ENCODE assay signal across 14 cellular contexts in the genomic region with DNA sequence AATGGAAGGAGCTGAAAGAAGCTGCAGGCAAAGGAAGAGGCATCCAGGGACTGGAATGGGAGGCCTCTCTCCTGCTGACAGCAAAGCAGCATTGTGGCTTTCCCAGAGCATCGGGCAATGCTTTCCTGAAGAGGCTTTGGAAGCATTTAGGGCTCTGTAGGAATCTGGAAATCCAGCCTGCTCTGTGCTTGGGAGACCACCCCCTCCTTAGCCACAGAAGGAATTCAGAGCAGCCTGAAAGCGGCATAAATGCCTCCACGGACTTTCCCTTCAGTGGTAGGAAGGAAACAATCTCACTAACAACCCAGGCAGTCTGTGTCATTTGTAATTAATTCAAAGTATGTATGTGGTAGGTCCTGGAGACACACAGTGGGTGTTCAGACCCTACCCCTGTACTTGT. TPM values are rescaled to one million over a fixed set of nuclear protein-coding genes. Genes with fewer than 3 reads are reported as not detected.
DNase-seq lines count a peak whose midpoint lies in the region; ATAC-seq and TF ChIP-seq lines count a peak whose summit lies in the region.
"Had no signal": no experiment of that assay in that cellular context is flagged by ENCODE, and none has a peak within 500 bp of the region (broad histone marks: within the 10 kb centered on the region; RNA-seq: fewer than 3 reads in every experiment).

No MANE protein-coding gene starts in this region.

- H3K27me3 Mint-ChIP-seq in brain: peaks cover 4% of the 10 kb centered on the region
- peaks cover 18% of the 10 kb centered on the region for H3K27me3 Mint-ChIP-seq in CD8-positive, alpha-beta T cell (ENCODE audit: low read depth)

- H3K4me3 ChIP-seq in cardiac muscle cell: no peak overlapping the region
- no peak overlapping the region for H3K4me3 ChIP-seq in CD8-positive, alpha-beta T cell (ENCODE audit: low read depth, low read length)
- H3K4me3 ChIP-seq: heart left ventricle, thoracic aorta had no signal

- CTCF ChIA-PET in CD8-positive, alpha-beta T cell (lab: Charles Lee): no interaction called here

- peak; percentile 9 to 58 for DNase-seq in cardiac muscle cell (ENCODE audit: low read depth in 1 of 2, low spot score in 1 of 2)
- no peak for DNase-seq in left cardiac atrium
- DNase-seq in kidney glomerular epithelial cell (lab: John Stamatoyannopoulos, UW): peak; percentile 10
- no peak for DNase-seq in DMS153 treated with DMSO at 0.1 percent for 48 hours (lab: John Stamatoyannopoulos, UW; ENCODE audit: unreplicated experiment)
- no peak for DNase-seq in NCI-H446 (lab: John Stamatoyannopoulos, UW)
- no peak for DNase-seq in CD8-positive, alpha-beta T cell
- DNase-seq in DMS114 treated with DMSO at 0.1 percent for 48 hours (lab: John Stamatoyannopoulos, UW; ENCODE audit: unreplicated experiment): no peak
- DNase-seq: activated CD8-positive, alpha-beta T cell treated with anti-CD3 and anti-CD28 coated beads for 36 hours; heart left ventricle; NCI-H187 treated with DMSO at 0.1 percent for 48 hours; occipital lobe; stimulated activated CD4-positive, alpha-beta T cell treated with anti-CD3 and anti-CD28 coated beads, Interleukin-12 subunit alpha, Interleukin-12 subunit beta, amount 100 ng/mL, for 4 hours had no signal

- no peak for ATAC-seq in left cardiac atrium
- no peak for ATAC-seq in CD8-positive, alpha-beta T cell
- ATAC-seq: activated CD8-positive, alpha-beta T cell treated with anti-CD3 and anti-CD28 coated beads for 36 hours; heart left ventricle had no signal

- POLR2A ChIA-PET in CD8-positive, alpha-beta T cell (lab: Charles Lee): no interaction called here

- H3K27ac Mint-ChIP-seq in brain: peak overlapping the region in 4 of 5 experiments; percentile 39 to 90 (median 72)
- H3K27ac Mint-ChIP-seq in CD8-positive, alpha-beta T cell: no peak overlapping the region
- H3K27ac Mint-ChIP-seq: activated CD8-positive, alpha-beta T cell treated with anti-CD3 and anti-CD28 coated beads for 36 hours had no signal

- TF ChIP-seq CTCF in cardiac muscle cell (IDR thresholded peaks at IDR 0.05; ENCODE audit: low read depth, low read length): no peak
- TF ChIP-seq CTCF in brain (conservative IDR thresholded peaks at IDR 0.05): no peak
- TF ChIP-seq CTCF in CD8-positive, alpha-beta T cell (IDR thresholded peaks at IDR 0.05): no peak

- intact Hi-C loops in left cardiac atrium (cut with DNase I): no loop called here
- intact Hi-C loops in CD8-positive, alpha-beta T cell (cut with DNase I, micrococcal nuclease): no loop called here

- no peak overlapping the region for H3K27ac ChIP-seq in cardiac muscle cell
- no peak overlapping the region for H3K27ac ChIP-seq in CD8-positive, alpha-beta T cell (ENCODE audit: low read depth, low read length)
- H3K27ac ChIP-seq: heart left ventricle, thoracic aorta had no signal

- H3K4me3 Mint-ChIP-seq in brain: peak overlapping the region in 1 of 5 experiments; percentile 38
- H3K4me3 Mint-ChIP-seq in CD8-positive, alpha-beta T cell: no peak overlapping the region
- H3K4me3 Mint-ChIP-seq: activated CD8-positive, alpha-beta T cell treated with anti-CD3 and anti-CD28 coated beads for 36 hours had no signal

- no peaks in the 10 kb centered on the region for H3K4me1 ChIP-seq in cardiac muscle cell (ENCODE audit: low read depth)
- no peaks in the 10 kb centered on the region for H3K4me1 ChIP-seq in CD8-positive, alpha-beta T cell (ENCODE audit: insufficient read depth, low read length)

- H3K9me3 Mint-ChIP-seq in brain: no peaks in the 10 kb centered on the region
- H3K9me3 Mint-ChIP-seq in CD8-positive, alpha-beta T cell: no peaks in the 10 kb centered on the region
- H3K9me3 Mint-ChIP-seq: activated CD8-positive, alpha-beta T cell treated with anti-CD3 and anti-CD28 coated beads for 36 hours had no signal

- no peaks in the 10 kb centered on the region for H3K9me3 ChIP-seq in cardiac muscle cell (ENCODE audit: low read depth)
- H3K9me3 ChIP-seq in CD8-positive, alpha-beta T cell (ENCODE audit: low read length): no peaks in the 10 kb centered on the region
- H3K9me3 ChIP-seq: heart left ventricle, thoracic aorta had no signal

- H3K36me3 Mint-ChIP-seq in brain: no peaks in the 10 kb centered on the region
- H3K36me3 Mint-ChIP-seq in CD8-positive, alpha-beta T cell: no peaks in the 10 kb centered on the region

- peaks cover 31% of the 10 kb centered on the region for H3K4me1 Mint-ChIP-seq in brain
- H3K4me1 Mint-ChIP-seq in CD8-positive, alpha-beta T cell (ENCODE audit: low read depth): no peaks in the 10 kb centered on the region

- H3K27me3 ChIP-seq in cardiac muscle cell: no peaks in the 10 kb centered on the region
- H3K27me3 ChIP-seq in CD8-positive, alpha-beta T cell (ENCODE audit: insufficient read depth, low read length): no peaks in the 10 kb centered on the region
- H3K27me3 ChIP-seq: heart left ventricle had no signal

- H3K36me3 ChIP-seq in cardiac muscle cell: no peaks in the 10 kb centered on the region
- no peaks in the 10 kb centered on the region for H3K36me3 ChIP-seq in CD8-positive, alpha-beta T cell (ENCODE audit: insufficient read depth, low read length)
- H3K36me3 ChIP-seq: heart left ventricle, thoracic aorta had no signal

RNA-seq across cellular contexts. Expression of gene GNG12, which starts 55.4 kb away (rescaled TPM):
- total RNA-seq in cardiac muscle cell (25.4 and 28.7 TPM in 2 replicates), left cardiac atrium (10 to 100 TPM; 34.1 to 49.6 TPM)
- polyA plus RNA-seq in cardiac muscle cell (33.9 and 34.2 TPM in 2 replicates), brain (ENCODE audit: insufficient read depth, low read depth, low replicate concordance) (7.6 TPM)
- total RNA-seq in CD8-positive, alpha-beta T cell: not detected
- total RNA-seq: activated CD8-positive, alpha-beta T cell treated with anti-CD3 and anti-CD28 coated beads for 36 hours had no signal

Comparison
In these comparisons a context has a peak if more than half of its experiments do, and no peak if none do; other contexts are left out.
1. DNase-seq: peak in cardiac muscle cell (2 of 2) and kidney glomerular epithelial cell (single experiment); none in left cardiac atrium (single experiment), DMS153 treated with DMSO at 0.1 percent for 48 hours (single experiment), NCI-H446 (0 of 2), CD8-positive, alpha-beta T cell (0 of 7) and DMS114 treated with DMSO at 0.1 percent for 48 hours (single experiment).
2. RNA of gene GNG12, which starts 55.4 kb away (total RNA-seq): 34.1 to 49.6 TPM in left cardiac atrium and 25.4 to 28.7 TPM in cardiac muscle cell; not detected in CD8-positive, alpha-beta T cell; every median in the first group is over 10 times any median in the second.